1 cellular context compared by ENCODE assay signal in the genomic region with DNA sequence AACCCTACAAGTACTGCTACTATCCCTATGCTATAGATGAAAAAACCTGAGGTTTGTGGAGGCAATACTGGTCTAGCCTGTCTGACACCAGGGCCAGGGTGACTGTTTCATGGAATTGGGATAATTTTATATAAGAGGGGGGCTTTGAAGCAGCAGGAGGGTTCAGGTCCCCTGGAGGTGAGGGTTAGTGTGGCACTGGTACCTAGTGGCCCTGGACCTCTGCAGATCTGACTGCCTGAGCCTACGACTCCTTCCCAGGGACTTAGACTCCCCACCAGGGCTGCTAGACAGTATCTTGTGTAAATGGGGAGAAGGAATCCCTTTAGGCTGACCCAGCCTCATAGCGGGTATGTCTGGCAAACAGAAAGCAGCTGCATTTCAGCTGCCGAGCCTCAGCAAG.
TF ChIP-seq lines count a peak whose summit lies in the region.

No MANE protein-coding gene starts in this region.

TF ChIP-seq in HepG2, 621 proteins besides CTCF, POLR2A, EP300 and RAD21:
- TF ChIP-seq, protein P1, sequence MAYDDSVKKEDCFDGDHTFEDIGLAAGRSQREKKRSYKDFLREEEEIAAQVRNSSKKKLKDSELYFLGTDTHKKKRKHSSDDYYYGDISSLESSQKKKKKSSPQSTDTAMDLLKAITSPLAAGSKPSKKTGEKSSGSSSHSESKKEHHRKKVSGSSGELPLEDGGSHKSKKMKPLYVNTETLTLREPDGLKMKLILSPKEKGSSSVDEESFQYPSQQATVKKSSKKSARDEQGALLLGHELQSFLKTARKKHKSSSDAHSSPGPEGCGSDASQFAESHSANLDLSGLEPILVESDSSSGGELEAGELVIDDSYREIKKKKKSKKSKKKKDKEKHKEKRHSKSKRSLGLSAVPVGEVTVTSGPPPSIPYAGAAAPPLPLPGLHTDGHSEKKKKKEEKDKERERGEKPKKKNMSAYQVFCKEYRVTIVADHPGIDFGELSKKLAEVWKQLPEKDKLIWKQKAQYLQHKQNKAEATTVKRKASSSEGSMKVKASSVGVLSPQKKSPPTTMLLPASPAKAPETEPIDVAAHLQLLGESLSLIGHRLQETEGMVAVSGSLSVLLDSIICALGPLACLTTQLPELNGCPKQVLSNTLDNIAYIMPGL (CRISPR knock-in tag; IDR thresholded peaks at IDR 0.05; ENCODE audit: borderline replicate concordance in 1 of 2, low read depth in 1 of 2), result 0 out of 4 replicates have a peak, but pooled peaks of 1 of the 2 experiments have one; percentile 35
- TF ChIP-seq ZNF781 (CRISPR knock-in tag; IDR thresholded peaks at IDR 0.05; ENCODE audit: borderline replicate concordance, not compliant biosample characterization) (no peak), FOXP1 (IDR thresholded peaks at IDR 0.05) (no peak), FOXP1 (CRISPR knock-in tag; IDR thresholded peaks at IDR 0.05) (no peak)
- TF ChIP-seq, protein P2, sequence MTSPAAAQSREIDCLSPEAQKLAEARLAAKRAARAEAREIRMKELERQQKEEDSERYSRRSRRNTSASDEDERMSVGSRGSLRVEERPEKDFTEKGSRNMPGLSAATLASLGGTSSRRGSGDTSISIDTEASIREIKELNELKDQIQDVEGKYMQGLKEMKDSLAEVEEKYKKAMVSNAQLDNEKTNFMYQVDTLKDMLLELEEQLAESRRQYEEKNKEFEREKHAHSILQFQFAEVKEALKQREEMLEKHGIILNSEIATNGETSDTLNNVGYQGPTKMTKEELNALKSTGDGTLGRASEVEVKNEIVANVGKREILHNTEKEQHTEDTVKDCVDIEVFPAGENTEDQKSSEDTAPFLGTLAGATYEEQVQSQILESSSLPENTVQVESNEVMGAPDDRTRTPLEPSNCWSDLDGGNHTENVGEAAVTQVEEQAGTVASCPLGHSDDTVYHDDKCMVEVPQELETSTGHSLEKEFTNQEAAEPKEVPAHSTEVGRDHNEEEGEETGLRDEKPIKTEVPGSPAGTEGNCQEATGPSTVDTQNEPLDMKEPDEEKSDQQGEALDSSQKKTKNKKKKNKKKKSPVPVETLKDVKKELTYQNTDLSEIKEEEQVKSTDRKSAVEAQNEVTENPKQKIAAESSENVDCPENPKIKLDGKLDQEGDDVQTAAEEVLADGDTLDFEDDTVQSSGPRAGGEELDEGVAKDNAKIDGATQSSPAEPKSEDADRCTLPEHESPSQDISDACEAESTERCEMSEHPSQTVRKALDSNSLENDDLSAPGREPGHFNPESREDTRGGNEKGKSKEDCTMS (CRISPR knock-in tag; conservative IDR thresholded peaks at IDR 0.05), result no peak
